Comparison of ENCODE assay signal across 1 cellular context in the genomic region with DNA sequence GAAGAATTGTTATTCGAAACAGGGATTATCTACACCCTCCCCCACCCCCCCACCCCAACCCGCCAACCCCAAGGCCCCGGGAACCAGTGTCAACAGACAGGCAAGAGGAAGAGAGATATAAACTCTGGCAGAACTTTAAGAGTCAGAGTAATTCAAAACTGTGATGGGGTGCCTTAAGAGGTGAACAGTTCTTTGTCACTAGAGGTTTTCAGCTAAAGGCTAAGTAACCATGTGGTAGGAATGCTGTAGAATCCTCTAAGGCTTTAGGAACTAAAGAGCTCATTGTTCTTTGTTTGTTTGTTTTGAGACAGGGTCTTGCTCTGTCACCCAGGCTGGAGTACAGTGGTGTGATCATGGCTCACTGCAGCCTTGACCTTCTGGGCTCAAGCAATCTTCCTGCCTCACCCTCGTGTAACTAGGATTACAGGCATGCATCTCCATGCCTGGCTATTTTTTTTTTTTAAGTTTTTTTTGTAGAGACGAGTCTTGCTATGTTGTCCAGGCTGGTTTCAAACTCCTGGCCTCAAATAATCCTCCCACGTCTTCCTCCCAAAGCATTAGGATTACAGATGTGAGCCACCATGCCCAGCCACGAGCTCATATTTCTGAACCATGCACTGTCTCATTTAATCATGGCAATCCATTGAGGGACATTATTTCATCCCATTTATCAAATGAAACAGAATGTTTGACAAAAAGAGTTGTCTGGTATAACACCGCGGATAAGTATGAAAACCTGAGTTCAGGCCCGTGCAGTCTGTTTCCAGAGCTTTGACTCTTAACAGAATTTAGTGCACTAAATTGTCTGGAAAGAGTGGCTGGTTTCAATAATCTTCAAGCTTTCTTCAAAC.
TF ChIP-seq lines count a peak whose summit lies in the region.

No MANE protein-coding gene starts in this region.

TF ChIP-seq in HepG2, 621 proteins besides CTCF, POLR2A, EP300 and RAD21 (continued from another document and continues in another):
- TF ChIP-seq CAMTA2 (CRISPR knock-in tag; IDR thresholded peaks at IDR 0.05; ENCODE audit: borderline replicate concordance) (no peak), POLR2AphosphoS5 (IDR thresholded peaks at IDR 0.05; ENCODE audit: low read depth, low read length) (peak; percentile 56), KDM5A (IDR thresholded peaks at IDR 0.05; ENCODE audit: borderline replicate concordance, low read length) (no peak; the same call in 1 of the 2 replicates), CREM (IDR thresholded peaks at IDR 0.05) (peak; percentile 81), CREM (CRISPR knock-in tag; IDR thresholded peaks at IDR 0.05) (no peak), ZNF3 (CRISPR knock-in tag; IDR thresholded peaks at IDR 0.05) (peak; percentile 83), ZNF337 (CRISPR knock-in tag; IDR thresholded peaks at IDR 0.05; ENCODE audit: borderline replicate concordance, low read depth) (peak; percentile 70; the same call in 1 of the 2 replicates), NR2F6 (IDR thresholded peaks at IDR 0.05) (peak; percentile 97), NR2F6 (CRISPR knock-in tag; IDR thresholded peaks at IDR 0.05) (peak; percentile 99), ZNF180 (CRISPR knock-in tag; IDR thresholded peaks at IDR 0.05; ENCODE audit: borderline replicate concordance, low read depth) (no peak), ELK4 (CRISPR knock-in tag; IDR thresholded peaks at IDR 0.05; ENCODE audit: borderline replicate concordance) (no peak), NRL (CRISPR knock-in tag; IDR thresholded peaks at IDR 0.05; ENCODE audit: borderline replicate concordance) (no peak), ATF2 (CRISPR knock-in tag; IDR thresholded peaks at IDR 0.05) (peak; percentile 90; the same call in 1 of the 2 replicates), ZBTB3 (CRISPR knock-in tag; IDR thresholded peaks at IDR 0.05; ENCODE audit: borderline replicate concordance, low read depth) (peak; percentile 90; the same call in 1 of the 2 replicates), ARID2 (CRISPR knock-in tag; IDR thresholded peaks at IDR 0.05; ENCODE audit: borderline replicate concordance) (0 out of 2 replicates have a peak, but pooled peaks have one; percentile 51), CEBPG (CRISPR knock-in tag; IDR thresholded peaks at IDR 0.05) (peak; percentile 86), ZNF549 (CRISPR knock-in tag; IDR thresholded peaks at IDR 0.05) (no peak), ZNF232 (CRISPR knock-in tag; IDR thresholded peaks at IDR 0.05; ENCODE audit: borderline replicate concordance) (peak; percentile 90), FOSL1 (CRISPR knock-in tag; IDR thresholded peaks at IDR 0.05; ENCODE audit: borderline replicate concordance) (peak; percentile 66; the same call in 1 of the 2 replicates), POGK (CRISPR knock-in tag; conservative IDR thresholded peaks at IDR 0.05) (0 out of 2 replicates have a peak, but pooled peaks have one; percentile 68), FOXA1 (IDR thresholded peaks at IDR 0.05) (peak; percentile 74), FOXA1 (CRISPR knock-in tag; IDR thresholded peaks at IDR 0.05) (peak; percentile 92), ZFP36L1 (CRISPR knock-in tag; IDR thresholded peaks at IDR 0.05) (0 out of 2 replicates have a peak, but pooled peaks have one; percentile 68), PAF1 (CRISPR knock-in tag; IDR thresholded peaks at IDR 0.05) (no peak), PHF21A (CRISPR knock-in tag; IDR thresholded peaks at IDR 0.05) (peak; percentile 89), ZBTB37 (CRISPR knock-in tag; IDR thresholded peaks at IDR 0.05) (0 out of 2 replicates have a peak, but pooled peaks have one; percentile 59), RARA (CRISPR knock-in tag; IDR thresholded peaks at IDR 0.05) (peak; percentile 98), ZNF615 (CRISPR knock-in tag; IDR thresholded peaks at IDR 0.05; ENCODE audit: borderline replicate concordance) (0 out of 2 replicates have a peak, but pooled peaks have one; percentile 80), PHF20 (CRISPR knock-in tag; IDR thresholded peaks at IDR 0.05) (peak; percentile 20; the same call in 1 of the 2 replicates), ZNF205 (CRISPR knock-in tag; IDR thresholded peaks at IDR 0.05) (peak; percentile 93), ZNF460 (CRISPR knock-in tag; IDR thresholded peaks at IDR 0.05; ENCODE audit: borderline replicate concordance) (no peak; the same call in 1 of the 2 replicates), ZBTB43 (CRISPR knock-in tag; conservative IDR thresholded peaks at IDR 0.05) (peak; percentile 98), HNF1B (CRISPR knock-in tag; IDR thresholded peaks at IDR 0.05) (peak; percentile 78; the same call in 1 of the 2 replicates), MEIS1 (CRISPR knock-in tag; IDR thresholded peaks at IDR 0.05; ENCODE audit: borderline replicate concordance) (peak; percentile 93; the same call in 1 of the 2 replicates), TBP (CRISPR knock-in tag; IDR thresholded peaks at IDR 0.05) (no peak)
- TF ChIP-seq, protein P1, sequence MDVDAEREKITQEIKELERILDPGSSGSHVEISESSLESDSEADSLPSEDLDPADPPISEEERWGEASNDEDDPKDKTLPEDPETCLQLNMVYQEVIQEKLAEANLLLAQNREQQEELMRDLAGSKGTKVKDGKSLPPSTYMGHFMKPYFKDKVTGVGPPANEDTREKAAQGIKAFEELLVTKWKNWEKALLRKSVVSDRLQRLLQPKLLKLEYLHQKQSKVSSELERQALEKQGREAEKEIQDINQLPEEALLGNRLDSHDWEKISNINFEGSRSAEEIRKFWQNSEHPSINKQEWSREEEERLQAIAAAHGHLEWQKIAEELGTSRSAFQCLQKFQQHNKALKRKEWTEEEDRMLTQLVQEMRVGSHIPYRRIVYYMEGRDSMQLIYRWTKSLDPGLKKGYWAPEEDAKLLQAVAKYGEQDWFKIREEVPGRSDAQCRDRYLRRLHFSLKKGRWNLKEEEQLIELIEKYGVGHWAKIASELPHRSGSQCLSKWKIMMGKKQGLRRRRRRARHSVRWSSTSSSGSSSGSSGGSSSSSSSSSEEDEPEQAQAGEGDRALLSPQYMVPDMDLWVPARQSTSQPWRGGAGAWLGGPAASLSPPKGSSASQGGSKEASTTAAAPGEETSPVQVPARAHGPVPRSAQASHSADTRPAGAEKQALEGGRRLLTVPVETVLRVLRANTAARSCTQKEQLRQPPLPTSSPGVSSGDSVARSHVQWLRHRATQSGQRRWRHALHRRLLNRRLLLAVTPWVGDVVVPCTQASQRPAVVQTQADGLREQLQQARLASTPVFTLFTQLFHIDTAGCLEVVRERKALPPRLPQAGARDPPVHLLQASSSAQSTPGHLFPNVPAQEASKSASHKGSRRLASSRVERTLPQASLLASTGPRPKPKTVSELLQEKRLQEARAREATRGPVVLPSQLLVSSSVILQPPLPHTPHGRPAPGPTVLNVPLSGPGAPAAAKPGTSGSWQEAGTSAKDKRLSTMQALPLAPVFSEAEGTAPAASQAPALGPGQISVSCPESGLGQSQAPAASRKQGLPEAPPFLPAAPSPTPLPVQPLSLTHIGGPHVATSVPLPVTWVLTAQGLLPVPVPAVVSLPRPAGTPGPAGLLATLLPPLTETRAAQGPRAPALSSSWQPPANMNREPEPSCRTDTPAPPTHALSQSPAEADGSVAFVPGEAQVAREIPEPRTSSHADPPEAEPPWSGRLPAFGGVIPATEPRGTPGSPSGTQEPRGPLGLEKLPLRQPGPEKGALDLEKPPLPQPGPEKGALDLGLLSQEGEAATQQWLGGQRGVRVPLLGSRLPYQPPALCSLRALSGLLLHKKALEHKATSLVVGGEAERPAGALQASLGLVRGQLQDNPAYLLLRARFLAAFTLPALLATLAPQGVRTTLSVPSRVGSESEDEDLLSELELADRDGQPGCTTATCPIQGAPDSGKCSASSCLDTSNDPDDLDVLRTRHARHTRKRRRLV (CRISPR knock-in tag; IDR thresholded peaks at IDR 0.05) = no peak; the same call in 1 of the 2 replicates
- TF ChIP-seq, protein P2, sequence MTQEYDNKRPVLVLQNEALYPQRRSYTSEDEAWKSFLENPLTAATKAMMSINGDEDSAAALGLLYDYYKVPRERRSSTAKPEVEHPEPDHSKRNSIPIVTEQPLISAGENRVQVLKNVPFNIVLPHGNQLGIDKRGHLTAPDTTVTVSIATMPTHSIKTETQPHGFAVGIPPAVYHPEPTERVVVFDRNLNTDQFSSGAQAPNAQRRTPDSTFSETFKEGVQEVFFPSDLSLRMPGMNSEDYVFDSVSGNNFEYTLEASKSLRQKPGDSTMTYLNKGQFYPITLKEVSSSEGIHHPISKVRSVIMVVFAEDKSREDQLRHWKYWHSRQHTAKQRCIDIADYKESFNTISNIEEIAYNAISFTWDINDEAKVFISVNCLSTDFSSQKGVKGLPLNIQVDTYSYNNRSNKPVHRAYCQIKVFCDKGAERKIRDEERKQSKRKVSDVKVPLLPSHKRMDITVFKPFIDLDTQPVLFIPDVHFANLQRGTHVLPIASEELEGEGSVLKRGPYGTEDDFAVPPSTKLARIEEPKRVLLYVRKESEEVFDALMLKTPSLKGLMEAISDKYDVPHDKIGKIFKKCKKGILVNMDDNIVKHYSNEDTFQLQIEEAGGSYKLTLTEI (CRISPR knock-in tag; conservative IDR thresholded peaks at IDR 0.05) = no peak
- TF ChIP-seq, protein P3, sequence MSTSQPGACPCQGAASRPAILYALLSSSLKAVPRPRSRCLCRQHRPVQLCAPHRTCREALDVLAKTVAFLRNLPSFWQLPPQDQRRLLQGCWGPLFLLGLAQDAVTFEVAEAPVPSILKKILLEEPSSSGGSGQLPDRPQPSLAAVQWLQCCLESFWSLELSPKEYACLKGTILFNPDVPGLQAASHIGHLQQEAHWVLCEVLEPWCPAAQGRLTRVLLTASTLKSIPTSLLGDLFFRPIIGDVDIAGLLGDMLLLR (CRISPR knock-in tag; IDR thresholded peaks at IDR 0.05) = 0 out of 2 replicates have a peak, but pooled peaks have one; percentile 70
- TF ChIP-seq, protein P4, sequence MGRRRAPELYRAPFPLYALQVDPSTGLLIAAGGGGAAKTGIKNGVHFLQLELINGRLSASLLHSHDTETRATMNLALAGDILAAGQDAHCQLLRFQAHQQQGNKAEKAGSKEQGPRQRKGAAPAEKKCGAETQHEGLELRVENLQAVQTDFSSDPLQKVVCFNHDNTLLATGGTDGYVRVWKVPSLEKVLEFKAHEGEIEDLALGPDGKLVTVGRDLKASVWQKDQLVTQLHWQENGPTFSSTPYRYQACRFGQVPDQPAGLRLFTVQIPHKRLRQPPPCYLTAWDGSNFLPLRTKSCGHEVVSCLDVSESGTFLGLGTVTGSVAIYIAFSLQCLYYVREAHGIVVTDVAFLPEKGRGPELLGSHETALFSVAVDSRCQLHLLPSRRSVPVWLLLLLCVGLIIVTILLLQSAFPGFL (CRISPR knock-in tag; IDR thresholded peaks at IDR 0.05) = no peak
